In genomic region chrX:72273718-72274117, GRCh38 we compare ENCODE assay signal across 11 cellular contexts. TPM values are rescaled to one million over a fixed set of nuclear protein-coding genes. Genes with fewer than 3 reads are reported as not detected.
A peak's percentile ranks its signal among the peaks of the same experiment; 100 is the strongest.
DNase-seq lines count a peak whose midpoint lies in the region; ATAC-seq and TF ChIP-seq lines count a peak whose summit lies in the region.
"Had no signal": no experiment of that assay in that cellular context is flagged by ENCODE, and none has a peak within 500 bp of the region (broad histone marks: within the 10 kb centered on the region; RNA-seq: fewer than 3 reads in every experiment).

No MANE protein-coding gene starts in this region.

- no peak overlapping the region for H2AFZ ChIP-seq in IMR-90 (replicated peaks; ENCODE audit: low read length, poor library complexity)
- no peak overlapping the region for H2AFZ ChIP-seq in mesenchymal stem cell (ENCODE audit: low read depth, low read length)

- WGBS in IMR-90 (ENCODE audit: extremely low coverage in 2 of 2, insufficient read length in 1 of 2), 2 experiments, result 100% methylated on average over 2 of the region's 6 CpGs; no CpG with 5 or more reads in 1 of the 2 experiments
- WGBS in mesenchymal stem cell, result 79% methylated on average over 6 of the region's 6 CpGs

- H4K91ac ChIP-seq in IMR-90 (ENCODE audit: insufficient read depth, low read depth, low read length) (no peak overlapping the region), mesenchymal stem cell (ENCODE audit: low read length) (no peak overlapping the region)

- in situ Hi-C loops in IMR-90 (cut with MboI; ENCODE audit: low sequenced_read_pairs), result no loop called here

- POLR2A ChIA-PET in CD4-positive, alpha-beta memory T cell (lab: Charles Lee; ENCODE audit: partially characterized antibody), result no interaction called here
- POLR2A ChIA-PET in IMR-90 (lab: Charles Lee; ENCODE audit: unreplicated experiment), result no interaction called here

- H3K4ac ChIP-seq in IMR-90 (ENCODE audit: low read depth, low read length), result no peak overlapping the region
- H3K4ac ChIP-seq in mesenchymal stem cell (ENCODE audit: low read depth in 1 of 2, low read length in 2 of 2), result no peak overlapping the region

- no peak overlapping the region for H3K4me3 ChIP-seq in CD4-positive, alpha-beta memory T cell (ENCODE audit: low read length in 2 of 2)
- H3K4me3 ChIP-seq in IMR-90 (ENCODE audit: insufficient read depth, low read depth, low read length) (no peak overlapping the region), mesenchymal stem cell (ENCODE audit: insufficient read depth in 1 of 2, low read depth in 1 of 2, low read length in 2 of 2) (peak overlapping the region in 1 of 2 experiments; percentile 91)
- H3K4me3 ChIP-seq: upper lobe of right lung had no signal

- no peak overlapping the region for H3K18ac ChIP-seq in IMR-90 (ENCODE audit: low read depth, low read length)
- H3K18ac ChIP-seq in mesenchymal stem cell (ENCODE audit: low read depth in 1 of 2, low read length in 2 of 2), result no peak overlapping the region

- no peak for ATAC-seq in IMR-90 (ENCODE audit: low read depth)
- no peak for ATAC-seq in GM19035 (IDR thresholded peaks at IDR 0.05; ENCODE audit: unreplicated experiment)
- no peak for ATAC-seq in HG02759 (IDR thresholded peaks at IDR 0.05; ENCODE audit: unreplicated experiment)
- ATAC-seq: upper lobe of right lung had no signal

- peaks cover 24 to 48% (median 41%) of the 10 kb centered on the region in 4 donors for H3K4me1 Mint-ChIP-seq in CD4-positive, alpha-beta memory T cell
- peaks cover 52% of the 10 kb centered on the region for H3K4me1 Mint-ChIP-seq in activated T-helper 1 cell treated with anti-CD3 and anti-CD28 coated beads, Interleukin-12 subunit alpha, Interleukin-12 subunit beta, Interleukin-2, Interleukin-4 antibody, amounts not matched to agents 30 ng/mL and 10 ng/mL and 1 ng/mL, durations not matched to agents 14 hours and 24 hours and 36 hours (ENCODE audit: low read depth)

- no peak overlapping the region for H2BK120ac ChIP-seq in IMR-90 (ENCODE audit: low read depth, low read length)
- H2BK120ac ChIP-seq in mesenchymal stem cell (ENCODE audit: low read depth, low read length), result no peak overlapping the region

- H3K56ac ChIP-seq in IMR-90 (ENCODE audit: extremely low read depth, insufficient read depth, low read length), result no peak overlapping the region

- peaks cover 36% of the 10 kb centered on the region for H3K36me3 ChIP-seq in CD4-positive, alpha-beta memory T cell (ENCODE audit: insufficient read depth, low read length)
- H3K36me3 ChIP-seq in IMR-90 (ENCODE audit: control insufficient read depth, insufficient read depth, low read length), result peaks cover 51% of the 10 kb centered on the region
- H3K36me3 ChIP-seq in mesenchymal stem cell (ENCODE audit: control insufficient read depth in 1 of 2, insufficient read depth in 2 of 2, low read depth in 1 of 2, low read length in 2 of 2), result peaks cover 13 to 75% of the 10 kb centered on the region in 2 experiments

- dilution Hi-C loops in IMR-90 (cut with HindIII; ENCODE audit: low sequenced_read_pairs, unreplicated experiment), result no loop called here

- H3K9me3 ChIP-seq in CD4-positive, alpha-beta memory T cell (ENCODE audit: control insufficient read depth in 1 of 2, low read length in 2 of 2), result no peaks in the 10 kb centered on the region
- no peaks in the 10 kb centered on the region for H3K9me3 ChIP-seq in IMR-90 (ENCODE audit: control insufficient read depth, insufficient read depth, low read length)
- no peaks in the 10 kb centered on the region for H3K9me3 ChIP-seq in mesenchymal stem cell (ENCODE audit: control insufficient read depth, low read length)
- H3K9me3 ChIP-seq: upper lobe of right lung had no signal

- no TSS peak for BruUV-seq in IMR-90 (replicated peaks; lab: Mats Ljungman, UMichigan)

- H3K27ac Mint-ChIP-seq in CD4-positive, alpha-beta memory T cell, result peak overlapping the region; percentile 81 to 96 (median 87)
- peak overlapping the region; percentile 76 for H3K27ac Mint-ChIP-seq in activated T-helper 1 cell treated with anti-CD3 and anti-CD28 coated beads, Interleukin-12 subunit alpha, Interleukin-12 subunit beta, Interleukin-2, Interleukin-4 antibody, amounts not matched to agents 30 ng/mL and 10 ng/mL and 1 ng/mL, durations not matched to agents 14 hours and 24 hours and 36 hours

- no peak overlapping the region for H4K5ac ChIP-seq in IMR-90 (ENCODE audit: low read depth, low read length)

- H3K27ac ChIP-seq in CD4-positive, alpha-beta memory T cell (ENCODE audit: low read depth, low read length), result peak overlapping the region; percentile 89
- H3K27ac ChIP-seq in IMR-90 (ENCODE audit: insufficient read depth, low read length) (no peak overlapping the region), mesenchymal stem cell (ENCODE audit: low read length, poor library complexity, severe bottlenecking) (peak overlapping the region; percentile 29)
- H3K27ac ChIP-seq: upper lobe of right lung had no signal

- H2AK5ac ChIP-seq in IMR-90 (ENCODE audit: low read depth, low read length) (no peak overlapping the region), mesenchymal stem cell (ENCODE audit: low read length, severe bottlenecking) (no peak overlapping the region)

- no peaks in the 10 kb centered on the region for H3K27me3 Mint-ChIP-seq in CD4-positive, alpha-beta memory T cell
- H3K27me3 Mint-ChIP-seq in activated T-helper 1 cell treated with anti-CD3 and anti-CD28 coated beads, Interleukin-12 subunit alpha, Interleukin-12 subunit beta, Interleukin-2, Interleukin-4 antibody, amounts not matched to agents 30 ng/mL and 10 ng/mL and 1 ng/mL, durations not matched to agents 14 hours and 24 hours and 36 hours (ENCODE audit: insufficient read depth), result no peaks in the 10 kb centered on the region

- H3K79me1 ChIP-seq in IMR-90 (ENCODE audit: low read depth in 1 of 2, low read length in 2 of 2), result peaks cover 22 to 63% of the 10 kb centered on the region in 2 experiments
- no peaks in the 10 kb centered on the region for H3K79me1 ChIP-seq in mesenchymal stem cell (replicated peaks; ENCODE audit: low read length, poor library complexity, severe bottlenecking)

- TF ChIP-seq RAD21 in IMR-90 (IDR thresholded peaks at IDR 0.05; ENCODE audit: low read length), result no peak

- H2BK5ac ChIP-seq in IMR-90 (ENCODE audit: low read depth, low read length, poor library complexity, severe bottlenecking), result no peak overlapping the region
- no peak overlapping the region for H2BK5ac ChIP-seq in mesenchymal stem cell (ENCODE audit: low read depth, low read length, poor library complexity, severe bottlenecking)

- TF ChIP-seq CTCF in IMR-90 (conservative IDR thresholded peaks at IDR 0.05; ENCODE audit: low read depth, low read length), result no peak

- DNase-seq in CD4-positive, alpha-beta memory T cell, result peak in 1 of 5 donors; percentile 50
- no peak for DNase-seq in IMR-90
- DNase-seq in activated T-helper 1 cell treated with anti-CD3 and anti-CD28 coated beads, Interleukin-12 subunit alpha, Interleukin-12 subunit beta, Interleukin-2, Interleukin-4 antibody, amounts not matched to agents 30 ng/mL and 10 ng/mL and 1 ng/mL, durations not matched to agents 14 hours and 24 hours and 36 hours (ENCODE audit: low spot score), result no peak
- DNase-seq in mesenchymal stem cell, result no peak
- DNase-seq in NCI-H2107 (lab: John Stamatoyannopoulos, UW), result no peak
- no peak for DNase-seq in H4 (ENCODE audit: low spot score)
- DNase-seq: MV-4-11, NCI-H524 treated with DMSO at 0.1 percent for 48 hours, upper lobe of right lung had no signal

- peaks cover 78% of the 10 kb centered on the region for H4K20me1 ChIP-seq in IMR-90 (ENCODE audit: insufficient read depth, low read length)

- H3K9ac ChIP-seq in IMR-90 (ENCODE audit: low read depth, low read length) (no peak overlapping the region), mesenchymal stem cell (ENCODE audit: low read length) (peak overlapping the region; percentile 98)

- H3K9me3 Mint-ChIP-seq in CD4-positive, alpha-beta memory T cell, result no peaks in the 10 kb centered on the region
- H3K9me3 Mint-ChIP-seq in activated T-helper 1 cell treated with anti-CD3 and anti-CD28 coated beads, Interleukin-12 subunit alpha, Interleukin-12 subunit beta, Interleukin-2, Interleukin-4 antibody, amounts not matched to agents 30 ng/mL and 10 ng/mL and 1 ng/mL, durations not matched to agents 14 hours and 24 hours and 36 hours, result no peaks in the 10 kb centered on the region

- intact Hi-C loops in CD4-positive, alpha-beta memory T cell (cut with micrococcal nuclease), result loop anchor here (10.0 kb wide), 1 partner anchor 149 kb away; no protein-coding TSS in a partner anchor
- intact Hi-C loops in IMR-90 (cut with micrococcal nuclease), result no loop called here
- intact Hi-C loops in activated T-helper 1 cell treated with anti-CD3 and anti-CD28 coated beads, Interleukin-12 subunit alpha, Interleukin-12 subunit beta, Interleukin-2, Interleukin-4 antibody, amounts not matched to agents 30 ng/mL and 10 ng/mL and 1 ng/mL, durations not matched to agents 14 hours and 24 hours and 36 hours (cut with micrococcal nuclease), result no loop called here

- H3K36me3 Mint-ChIP-seq in CD4-positive, alpha-beta memory T cell, result peaks cover 52 to 66% of the 10 kb centered on the region in 2 donors
- peaks cover 54% of the 10 kb centered on the region for H3K36me3 Mint-ChIP-seq in activated T-helper 1 cell treated with anti-CD3 and anti-CD28 coated beads, Interleukin-12 subunit alpha, Interleukin-12 subunit beta, Interleukin-2, Interleukin-4 antibody, amounts not matched to agents 30 ng/mL and 10 ng/mL and 1 ng/mL, durations not matched to agents 14 hours and 24 hours and 36 hours (ENCODE audit: low read depth)

- peaks cover 44% of the 10 kb centered on the region for H3K4me1 ChIP-seq in CD4-positive, alpha-beta memory T cell (ENCODE audit: insufficient read depth, low read length)
- peaks cover 27% of the 10 kb centered on the region for H3K4me1 ChIP-seq in IMR-90 (ENCODE audit: control insufficient read depth, insufficient read depth, low read length)
- H3K4me1 ChIP-seq in mesenchymal stem cell (ENCODE audit: control insufficient read depth, insufficient read depth, low read depth, low read length), result peaks cover 11% of the 10 kb centered on the region

- H4K8ac ChIP-seq in IMR-90 (ENCODE audit: low read depth in 2 of 2, low read length in 2 of 2) (no peak overlapping the region), mesenchymal stem cell (ENCODE audit: low read length) (no peak overlapping the region)

- no peak overlapping the region for H3K23ac ChIP-seq in IMR-90 (ENCODE audit: low read depth, low read length)
- no peak overlapping the region for H3K23ac ChIP-seq in mesenchymal stem cell (ENCODE audit: low read length in 2 of 2)

- no peaks in the 10 kb centered on the region for H3K27me3 ChIP-seq in CD4-positive, alpha-beta memory T cell (ENCODE audit: insufficient read depth, low read length)
- H3K27me3 ChIP-seq in IMR-90 (ENCODE audit: control insufficient read depth, insufficient read depth, low read length) (peaks cover 4% of the 10 kb centered on the region; the same call in 1 of the 2 replicates), mesenchymal stem cell (ENCODE audit: control insufficient read depth in 1 of 2, insufficient read depth in 1 of 2, low read length in 2 of 2) (peaks cover 0 to 4% of the 10 kb centered on the region in 2 experiments)
- H3K27me3 ChIP-seq: upper lobe of right lung had no signal

- peaks cover 27% of the 10 kb centered on the region for H3K9me1 ChIP-seq in IMR-90 (ENCODE audit: insufficient read depth, low read length)

- no peak overlapping the region for H2BK15ac ChIP-seq in IMR-90 (ENCODE audit: low read depth, low read length)
- H2BK15ac ChIP-seq in mesenchymal stem cell (ENCODE audit: low read depth, poor library complexity, severe bottlenecking), result no peak overlapping the region

- CTCF ChIA-PET in CD4-positive, alpha-beta memory T cell (lab: Charles Lee; ENCODE audit: partially characterized antibody), result interaction anchor here (1.1 kb wide), 1 partner anchor 8 kb away, joined by 4 read pairs; no protein-coding TSS in a partner anchor
- CTCF ChIA-PET in IMR-90 (lab: Yijun Ruan, JAX), result no interaction called here

- no peak overlapping the region for H2BK20ac ChIP-seq in IMR-90 (ENCODE audit: low read depth, low read length)

- TF ChIP-seq POLR2A in IMR-90 (IDR thresholded peaks at IDR 0.05; ENCODE audit: low read depth, low read length), result no peak

- no peak overlapping the region for H2AK9ac ChIP-seq in IMR-90 (replicated peaks; ENCODE audit: low read depth, low read length, poor library complexity)

- no peak overlapping the region for H2BK12ac ChIP-seq in mesenchymal stem cell (ENCODE audit: low read length in 2 of 2)

- H3K14ac ChIP-seq in IMR-90 (replicated peaks; ENCODE audit: low read depth, low read length), result no peak overlapping the region
- no peak overlapping the region for H3K14ac ChIP-seq in mesenchymal stem cell (ENCODE audit: low read length in 2 of 2)

- peak overlapping the region in 6 of 8 donors; percentile 17 to 95 (median 92) for H3K4me3 Mint-ChIP-seq in CD4-positive, alpha-beta memory T cell
- peak overlapping the region; percentile 89 for H3K4me3 Mint-ChIP-seq in activated T-helper 1 cell treated with anti-CD3 and anti-CD28 coated beads, Interleukin-12 subunit alpha, Interleukin-12 subunit beta, Interleukin-2, Interleukin-4 antibody, amounts not matched to agents 30 ng/mL and 10 ng/mL and 1 ng/mL, durations not matched to agents 14 hours and 24 hours and 36 hours

- H3K4me2 ChIP-seq in IMR-90 (ENCODE audit: low read depth, low read length) (peak overlapping the region; percentile 21; the same call in 1 of the 2 replicates), mesenchymal stem cell (ENCODE audit: low read length, poor library complexity, severe bottlenecking) (no peak overlapping the region)

RNA-seq across cellular contexts. Expression of gene RPS4X, which starts 3.3 kb away (rescaled TPM):
- 1,000 to 10,000 TPM; 1,467 to 1,523 TPM for total RNA-seq in CD4-positive, alpha-beta memory T cell
- polyA plus RNA-seq in CD4-positive, alpha-beta memory T cell, result 100 to 1,000 TPM; 969 to 974 TPM
- total RNA-seq in IMR-90 (2012; rRNA removed), result 956 and 1,140 TPM in 2 replicates
- 1,207 and 1,288 TPM in 2 replicates for polyA plus RNA-seq in IMR-90 (2012; rRNA removed)
- 938 and 1,010 TPM in 2 replicates for polyA plus RNA-seq in IMR-90 (2012; cell fraction: cytosol; rRNA removed)
- polyA plus RNA-seq in IMR-90 (2012; cell fraction: nucleus; rRNA removed; ENCODE audit: low replicate concordance), result 205 and 662 TPM in 2 replicates
- total RNA-seq in activated T-helper 1 cell treated with anti-CD3 and anti-CD28 coated beads, Interleukin-12 subunit alpha, Interleukin-12 subunit beta, Interleukin-2, Interleukin-4 antibody, amounts not matched to agents 30 ng/mL and 10 ng/mL and 1 ng/mL, durations not matched to agents 14 hours and 24 hours and 36 hours, result 982 and 989 TPM in 2 replicates
- polyA plus RNA-seq in mesenchymal stem cell (2013, experiment 1 of 2), result 917 TPM
- 925 TPM for polyA plus RNA-seq in mesenchymal stem cell (2013, experiment 2 of 2)
- total RNA-seq in H4 (2014; rRNA removed; shearing (Covaris generic)), result 1,565 and 1,610 TPM in 2 replicates

RNA-seq across cellular contexts. Expression of gene CITED1, which starts 32.0 kb away (rescaled TPM):
- total RNA-seq in CD4-positive, alpha-beta memory T cell, result not detected
- under 1 TPM in 1 of 2 donors, not detected in 1; 0.58 TPM for polyA plus RNA-seq in CD4-positive, alpha-beta memory T cell
- total RNA-seq in IMR-90 (2012; rRNA removed), result under 0.01 and 0.18 TPM in 2 replicates
- 0.24 TPM in 1 of 2 replicates, not detected in the other for polyA plus RNA-seq in IMR-90 (2012; rRNA removed)
- polyA plus RNA-seq in IMR-90 (2012; cell fraction: cytosol; rRNA removed), result not detected in 2 replicates
- 0.08 and 0.24 TPM in 2 replicates for polyA plus RNA-seq in IMR-90 (2012; cell fraction: nucleus; rRNA removed; ENCODE audit: low replicate concordance)
- total RNA-seq in activated T-helper 1 cell treated with anti-CD3 and anti-CD28 coated beads, Interleukin-12 subunit alpha, Interleukin-12 subunit beta, Interleukin-2, Interleukin-4 antibody, amounts not matched to agents 30 ng/mL and 10 ng/mL and 1 ng/mL, durations not matched to agents 14 hours and 24 hours and 36 hours, result 0.78 TPM in 1 of 2 replicates, not detected in the other
- polyA plus RNA-seq in mesenchymal stem cell (2013, experiment 1 of 2), result 0.18 TPM
- 0.29 TPM for polyA plus RNA-seq in mesenchymal stem cell (2013, experiment 2 of 2)
- 0.33 and 1.1 TPM in 2 replicates for total RNA-seq in H4 (2014; rRNA removed; shearing (Covaris generic))

RNA-seq across cellular contexts. Expression of gene ERCC6L, which starts 34.9 kb away (rescaled TPM):
- under 1 TPM; 0.15 to 0.28 TPM for total RNA-seq in CD4-positive, alpha-beta memory T cell
- polyA plus RNA-seq in CD4-positive, alpha-beta memory T cell, result under 1 TPM; 0.25 to 0.30 TPM
- 5.4 and 8.1 TPM in 2 replicates for total RNA-seq in IMR-90 (2012; rRNA removed)
- 1.8 and 2.3 TPM in 2 replicates for polyA plus RNA-seq in IMR-90 (2012; rRNA removed)
- 0.15 and 0.24 TPM in 2 replicates for polyA plus RNA-seq in IMR-90 (2012; cell fraction: cytosol; rRNA removed)
- 0.05 and 0.41 TPM in 2 replicates for polyA plus RNA-seq in IMR-90 (2012; cell fraction: nucleus; rRNA removed; ENCODE audit: low replicate concordance)
- total RNA-seq in activated T-helper 1 cell treated with anti-CD3 and anti-CD28 coated beads, Interleukin-12 subunit alpha, Interleukin-12 subunit beta, Interleukin-2, Interleukin-4 antibody, amounts not matched to agents 30 ng/mL and 10 ng/mL and 1 ng/mL, durations not matched to agents 14 hours and 24 hours and 36 hours, result 7.4 and 7.5 TPM in 2 replicates
- 0.61 TPM for polyA plus RNA-seq in mesenchymal stem cell (2013, experiment 1 of 2)
- polyA plus RNA-seq in mesenchymal stem cell (2013, experiment 2 of 2), result 0.62 TPM
- total RNA-seq in H4 (2014; rRNA removed; shearing (Covaris generic)), result 8.6 and 13.1 TPM in 2 replicates
- total RNA-seq: upper lobe of right lung had no signal
